ENCODE assay signal across 8 cellular contexts in the genomic region with DNA sequence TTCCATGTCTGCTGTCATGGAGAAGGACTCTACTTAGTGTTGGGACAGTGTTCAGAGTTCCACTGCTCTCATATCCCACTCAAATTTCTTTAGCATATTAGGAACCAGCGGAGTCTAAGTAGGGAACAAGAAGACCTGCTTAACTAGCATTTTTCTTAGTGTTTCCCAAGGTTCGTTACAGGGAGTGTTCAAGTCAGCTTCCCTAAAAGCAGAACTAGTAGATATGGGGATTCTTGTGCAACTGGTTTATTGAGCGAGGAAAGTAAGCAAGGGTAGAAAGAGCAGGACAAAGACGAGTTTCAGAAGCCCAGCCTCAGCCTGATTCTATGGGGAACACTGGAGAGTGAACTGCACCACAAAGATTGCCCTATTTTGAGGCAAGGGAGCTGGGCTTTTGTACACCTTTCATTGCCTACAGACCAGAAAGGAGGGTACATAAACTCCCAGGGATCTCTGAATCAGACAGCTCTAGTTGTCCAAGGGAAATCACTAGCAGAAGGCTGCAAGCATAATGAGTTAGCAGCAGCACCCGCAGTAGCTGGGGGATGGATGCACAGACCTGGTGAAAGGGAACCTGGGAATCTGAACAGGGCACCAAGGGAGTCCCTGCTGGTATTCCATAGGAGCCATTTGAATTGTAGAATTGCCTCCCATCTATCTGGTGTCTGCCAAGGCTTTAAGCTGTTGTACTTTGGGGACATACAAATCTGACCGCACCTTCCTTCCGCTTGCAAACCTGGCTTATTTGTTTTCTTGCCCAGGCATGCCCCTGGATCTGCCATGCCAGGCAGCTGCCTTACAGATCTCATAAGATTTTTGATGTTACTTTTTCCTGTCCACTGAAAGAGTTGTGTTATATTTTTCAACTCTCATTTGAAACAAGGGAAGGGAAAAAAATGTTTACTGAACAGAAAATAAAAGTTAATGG. TPM values are rescaled to one million over a fixed set of nuclear protein-coding genes. Genes with fewer than 3 reads are reported as not detected.
A peak's percentile ranks its signal among the peaks of the same experiment; 100 is the strongest.
DNase-seq lines count a peak whose midpoint lies in the region; ATAC-seq and TF ChIP-seq lines count a peak whose summit lies in the region.

No MANE protein-coding gene starts in this region.

- peak overlapping the region; percentile 48 for H3K27ac ChIP-seq in thymus (ENCODE audit: low read depth)

- no peak for DNase-seq in activated CD8-positive, alpha-beta memory T cell treated with anti-CD3 and anti-CD28 coated beads, Interleukin-2, amount 10 ng/mL, durations not matched to agents 7 days and 5 days
- DNase-seq in activated CD8-positive, alpha-beta memory T cell treated with anti-CD3 and anti-CD28 coated beads, Interleukin-2, amount 50 U/mL, for 4 hours = no peak
- DNase-seq in NOMO-1 treated with dmso at 0.1 percent for 144 hours (lab: John Stamatoyannopoulos, UW; ENCODE audit: unreplicated experiment) (peak; percentile 67), epithelial cell of esophagus (ENCODE audit: low read depth) (peak; percentile 88), amniotic stem cell (lab: John Stamatoyannopoulos, UW) (no peak)

- peaks cover 5% of the 10 kb centered on the region for H3K36me3 ChIP-seq in thymus (ENCODE audit: control insufficient read depth, insufficient read depth)

- peaks cover 22% of the 10 kb centered on the region for H3K36me3 Mint-ChIP-seq in activated CD8-positive, alpha-beta memory T cell treated with anti-CD3 and anti-CD28 coated beads, Interleukin-2, amount 10 ng/mL, durations not matched to agents 7 days and 5 days

- TF ChIP-seq CTCF in epithelial cell of esophagus (IDR thresholded peaks at IDR 0.05; ENCODE audit: insufficient read depth, low read depth, low read length, missing control alignments) = no peak

- no peaks in the 10 kb centered on the region for H3K27me3 Mint-ChIP-seq in activated CD8-positive, alpha-beta memory T cell treated with anti-CD3 and anti-CD28 coated beads, Interleukin-2, amount 10 ng/mL, durations not matched to agents 7 days and 5 days

- H3K9me3 Mint-ChIP-seq in activated CD8-positive, alpha-beta memory T cell treated with anti-CD3 and anti-CD28 coated beads, Interleukin-2, amount 10 ng/mL, durations not matched to agents 7 days and 5 days (ENCODE audit: low read depth) = no peaks in the 10 kb centered on the region

- CTCF ChIA-PET in activated CD8-positive, alpha-beta memory T cell treated with anti-CD3 and anti-CD28 coated beads, Interleukin-2, amount 10 ng/mL, durations not matched to agents 7 days and 5 days (lab: Charles Lee) = interaction anchor here (1.5 to 5.9 kb wide), 2 partner anchors 18 to 61 kb away, joined by 8 to 25 read pairs; no protein-coding TSS in a partner anchor

- no peak overlapping the region for H3K4me3 Mint-ChIP-seq in activated CD8-positive, alpha-beta memory T cell treated with anti-CD3 and anti-CD28 coated beads, Interleukin-2, amount 10 ng/mL, durations not matched to agents 7 days and 5 days

- H3K9me3 ChIP-seq in thymus (ENCODE audit: control insufficient read depth) = no peaks in the 10 kb centered on the region

- no peak overlapping the region for H3K4me3 ChIP-seq in epithelial cell of esophagus (ENCODE audit: low read length)
- no peak overlapping the region for H3K4me3 ChIP-seq in thymus (ENCODE audit: low read length)

- no peaks in the 10 kb centered on the region for H3K27me3 ChIP-seq in thymus (ENCODE audit: control insufficient read depth, insufficient read depth)

- H3K27ac Mint-ChIP-seq in activated CD8-positive, alpha-beta memory T cell treated with anti-CD3 and anti-CD28 coated beads, Interleukin-2, amount 10 ng/mL, durations not matched to agents 7 days and 5 days = peak overlapping the region; percentile 31

- H3K4me1 Mint-ChIP-seq in activated CD8-positive, alpha-beta memory T cell treated with anti-CD3 and anti-CD28 coated beads, Interleukin-2, amount 10 ng/mL, durations not matched to agents 7 days and 5 days = peaks cover 50% of the 10 kb centered on the region

- whole genome bisulfite sequencing in thymus = 87% methylated on average over 7 of the region's 7 CpGs

- peaks cover 25% of the 10 kb centered on the region for H3K4me1 ChIP-seq in thymus (ENCODE audit: control insufficient read depth, insufficient read depth, low read length)

- no peak for ATAC-seq in activated CD8-positive, alpha-beta memory T cell treated with anti-CD3 and anti-CD28 coated beads, Interleukin-2, amount 10 ng/mL, durations not matched to agents 7 days and 5 days
- ATAC-seq in HG03139 (IDR thresholded peaks at IDR 0.05; ENCODE audit: unreplicated experiment) (no peak), HG03565 (IDR thresholded peaks at IDR 0.05; ENCODE audit: unreplicated experiment) (no peak)

RNA-seq across cellular contexts. Expression of a gene that starts 15.1 kb away (rescaled TPM):
- 10 to 100 TPM; 42.6 to 49.8 TPM for total RNA-seq in activated CD8-positive, alpha-beta memory T cell treated with anti-CD3 and anti-CD28 coated beads, Interleukin-2, amount 10 ng/mL, durations not matched to agents 7 days and 5 days
- polyA plus RNA-seq in thymus = 45.7 TPM

Comparison
In these comparisons a context has a peak if more than half of its experiments do, and no peak if none do; other contexts are left out.
1. DNase-seq: peak in NOMO-1 treated with dmso at 0.1 percent for 144 hours (single experiment) and epithelial cell of esophagus (single experiment); none in activated CD8-positive, alpha-beta memory T cell treated with anti-CD3 and anti-CD28 coated beads, Interleukin-2, amount 10 ng/mL, durations not matched to agents 7 days and 5 days (single experiment), activated CD8-positive, alpha-beta memory T cell treated with anti-CD3 and anti-CD28 coated beads, Interleukin-2, amount 50 U/mL, for 4 hours (single experiment) and amniotic stem cell (single experiment).